ENCODE assay signal across 1 cellular context in the genomic region with DNA sequence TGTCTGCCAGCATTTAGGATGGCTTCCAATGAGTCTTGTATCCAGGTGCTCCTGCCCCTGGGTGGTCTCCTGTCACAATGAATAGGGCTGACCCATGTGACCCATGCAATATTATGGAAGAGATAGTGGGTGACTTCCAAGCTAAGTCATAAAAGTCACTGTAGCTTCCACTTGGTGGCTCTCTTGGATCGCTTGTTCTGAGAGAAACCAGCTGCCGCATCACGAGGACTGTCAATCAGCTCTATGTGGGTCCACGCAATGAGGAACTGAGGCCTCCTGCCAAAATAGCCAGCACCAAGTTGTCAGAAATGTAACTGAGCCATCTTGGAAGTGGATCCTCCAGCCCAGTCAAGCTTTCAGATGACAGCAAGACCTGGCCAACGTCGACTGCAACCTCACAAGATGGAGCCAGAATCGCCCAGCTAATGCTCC.
TF ChIP-seq lines count a peak whose summit lies in the region.

No MANE protein-coding gene starts in this region.

TF ChIP-seq in HepG2, 621 proteins besides CTCF, POLR2A, EP300 and RAD21 (continued from another document and continues in another):
- TF ChIP-seq, protein P1, sequence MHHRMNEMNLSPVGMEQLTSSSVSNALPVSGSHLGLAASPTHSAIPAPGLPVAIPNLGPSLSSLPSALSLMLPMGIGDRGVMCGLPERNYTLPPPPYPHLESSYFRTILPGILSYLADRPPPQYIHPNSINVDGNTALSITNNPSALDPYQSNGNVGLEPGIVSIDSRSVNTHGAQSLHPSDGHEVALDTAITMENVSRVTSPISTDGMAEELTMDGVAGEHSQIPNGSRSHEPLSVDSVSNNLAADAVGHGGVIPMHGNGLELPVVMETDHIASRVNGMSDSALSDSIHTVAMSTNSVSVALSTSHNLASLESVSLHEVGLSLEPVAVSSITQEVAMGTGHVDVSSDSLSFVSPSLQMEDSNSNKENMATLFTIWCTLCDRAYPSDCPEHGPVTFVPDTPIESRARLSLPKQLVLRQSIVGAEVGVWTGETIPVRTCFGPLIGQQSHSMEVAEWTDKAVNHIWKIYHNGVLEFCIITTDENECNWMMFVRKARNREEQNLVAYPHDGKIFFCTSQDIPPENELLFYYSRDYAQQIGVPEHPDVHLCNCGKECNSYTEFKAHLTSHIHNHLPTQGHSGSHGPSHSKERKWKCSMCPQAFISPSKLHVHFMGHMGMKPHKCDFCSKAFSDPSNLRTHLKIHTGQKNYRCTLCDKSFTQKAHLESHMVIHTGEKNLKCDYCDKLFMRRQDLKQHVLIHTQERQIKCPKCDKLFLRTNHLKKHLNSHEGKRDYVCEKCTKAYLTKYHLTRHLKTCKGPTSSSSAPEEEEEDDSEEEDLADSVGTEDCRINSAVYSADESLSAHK (CRISPR knock-in tag; IDR thresholded peaks at IDR 0.05; ENCODE audit: borderline replicate concordance) = peak; percentile 83; the same call in 1 of the 2 replicates
- TF ChIP-seq IKZF5 (CRISPR knock-in tag; IDR thresholded peaks at IDR 0.05) (no peak), SAP130 (CRISPR knock-in tag; IDR thresholded peaks at IDR 0.05; ENCODE audit: low read depth) (peak; percentile 71), ESRRA (CRISPR knock-in tag; IDR thresholded peaks at IDR 0.05; ENCODE audit: low read depth) (no peak), ARID3A (IDR thresholded peaks at IDR 0.05; ENCODE audit: low read depth, low read length) (peak; percentile 58; the same call in 1 of the 2 replicates), ZFP91 (CRISPR knock-in tag; IDR thresholded peaks at IDR 0.05; ENCODE audit: borderline replicate concordance) (peak; percentile 49; the same call in 1 of the 2 replicates), ZFP1 (CRISPR knock-in tag; IDR thresholded peaks at IDR 0.05) (0 out of 2 replicates have a peak, but pooled peaks have one; percentile 33), ZNF3 (CRISPR knock-in tag; IDR thresholded peaks at IDR 0.05) (no peak), HDAC2 (CRISPR knock-in tag; IDR thresholded peaks at IDR 0.05) (peak; percentile 43; the same call in 1 of the 2 replicates), CC2D1A (CRISPR knock-in tag; IDR thresholded peaks at IDR 0.05) (no peak), NONO (IDR thresholded peaks at IDR 0.05) (no peak), NONO (CRISPR knock-in tag; conservative IDR thresholded peaks at IDR 0.05) (no peak), SMC3 (IDR thresholded peaks at IDR 0.05; ENCODE audit: low read length) (peak; percentile 98), DMAP1 (CRISPR knock-in tag; IDR thresholded peaks at IDR 0.05) (no peak; the same call in 1 of the 2 replicates), NKX3-1 (CRISPR knock-in tag; IDR thresholded peaks at IDR 0.05) (no peak), SMYD3 (CRISPR knock-in tag; IDR thresholded peaks at IDR 0.05) (peak; percentile 76; the same call in 1 of the 2 replicates), BHLHE40 (IDR thresholded peaks at IDR 0.05; ENCODE audit: low read length) (0 out of 2 replicates have a peak, but pooled peaks have one; percentile 41), SKIL (CRISPR knock-in tag; IDR thresholded peaks at IDR 0.05; ENCODE audit: borderline replicate concordance) (no peak), FOXK1 (CRISPR knock-in tag; IDR thresholded peaks at IDR 0.05; ENCODE audit: borderline replicate concordance, low read depth) (no peak), YEATS2 (CRISPR knock-in tag; IDR thresholded peaks at IDR 0.05; ENCODE audit: borderline replicate concordance) (peak; percentile 49; the same call in 1 of the 2 replicates), ZNF44 (CRISPR knock-in tag; IDR thresholded peaks at IDR 0.05) (no peak), MED1 (CRISPR knock-in tag; IDR thresholded peaks at IDR 0.05) (peak; percentile 47; the same call in 1 of the 2 replicates), TFAP4 (IDR thresholded peaks at IDR 0.05; ENCODE audit: borderline replicate concordance, low read depth) (peak; percentile 68; the same call in 1 of the 2 replicates)
- TF ChIP-seq, protein P2, sequence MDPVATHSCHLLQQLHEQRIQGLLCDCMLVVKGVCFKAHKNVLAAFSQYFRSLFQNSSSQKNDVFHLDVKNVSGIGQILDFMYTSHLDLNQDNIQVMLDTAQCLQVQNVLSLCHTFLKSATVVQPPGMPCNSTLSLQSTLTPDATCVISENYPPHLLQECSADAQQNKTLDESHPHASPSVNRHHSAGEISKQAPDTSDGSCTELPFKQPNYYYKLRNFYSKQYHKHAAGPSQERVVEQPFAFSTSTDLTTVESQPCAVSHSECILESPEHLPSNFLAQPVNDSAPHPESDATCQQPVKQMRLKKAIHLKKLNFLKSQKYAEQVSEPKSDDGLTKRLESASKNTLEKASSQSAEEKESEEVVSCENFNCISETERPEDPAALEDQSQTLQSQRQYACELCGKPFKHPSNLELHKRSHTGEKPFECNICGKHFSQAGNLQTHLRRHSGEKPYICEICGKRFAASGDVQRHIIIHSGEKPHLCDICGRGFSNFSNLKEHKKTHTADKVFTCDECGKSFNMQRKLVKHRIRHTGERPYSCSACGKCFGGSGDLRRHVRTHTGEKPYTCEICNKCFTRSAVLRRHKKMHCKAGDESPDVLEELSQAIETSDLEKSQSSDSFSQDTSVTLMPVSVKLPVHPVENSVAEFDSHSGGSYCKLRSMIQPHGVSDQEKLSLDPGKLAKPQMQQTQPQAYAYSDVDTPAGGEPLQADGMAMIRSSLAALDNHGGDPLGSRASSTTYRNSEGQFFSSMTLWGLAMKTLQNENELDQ (CRISPR knock-in tag; IDR thresholded peaks at IDR 0.05; ENCODE audit: borderline replicate concordance) = no peak
- TF ChIP-seq, protein P3, sequence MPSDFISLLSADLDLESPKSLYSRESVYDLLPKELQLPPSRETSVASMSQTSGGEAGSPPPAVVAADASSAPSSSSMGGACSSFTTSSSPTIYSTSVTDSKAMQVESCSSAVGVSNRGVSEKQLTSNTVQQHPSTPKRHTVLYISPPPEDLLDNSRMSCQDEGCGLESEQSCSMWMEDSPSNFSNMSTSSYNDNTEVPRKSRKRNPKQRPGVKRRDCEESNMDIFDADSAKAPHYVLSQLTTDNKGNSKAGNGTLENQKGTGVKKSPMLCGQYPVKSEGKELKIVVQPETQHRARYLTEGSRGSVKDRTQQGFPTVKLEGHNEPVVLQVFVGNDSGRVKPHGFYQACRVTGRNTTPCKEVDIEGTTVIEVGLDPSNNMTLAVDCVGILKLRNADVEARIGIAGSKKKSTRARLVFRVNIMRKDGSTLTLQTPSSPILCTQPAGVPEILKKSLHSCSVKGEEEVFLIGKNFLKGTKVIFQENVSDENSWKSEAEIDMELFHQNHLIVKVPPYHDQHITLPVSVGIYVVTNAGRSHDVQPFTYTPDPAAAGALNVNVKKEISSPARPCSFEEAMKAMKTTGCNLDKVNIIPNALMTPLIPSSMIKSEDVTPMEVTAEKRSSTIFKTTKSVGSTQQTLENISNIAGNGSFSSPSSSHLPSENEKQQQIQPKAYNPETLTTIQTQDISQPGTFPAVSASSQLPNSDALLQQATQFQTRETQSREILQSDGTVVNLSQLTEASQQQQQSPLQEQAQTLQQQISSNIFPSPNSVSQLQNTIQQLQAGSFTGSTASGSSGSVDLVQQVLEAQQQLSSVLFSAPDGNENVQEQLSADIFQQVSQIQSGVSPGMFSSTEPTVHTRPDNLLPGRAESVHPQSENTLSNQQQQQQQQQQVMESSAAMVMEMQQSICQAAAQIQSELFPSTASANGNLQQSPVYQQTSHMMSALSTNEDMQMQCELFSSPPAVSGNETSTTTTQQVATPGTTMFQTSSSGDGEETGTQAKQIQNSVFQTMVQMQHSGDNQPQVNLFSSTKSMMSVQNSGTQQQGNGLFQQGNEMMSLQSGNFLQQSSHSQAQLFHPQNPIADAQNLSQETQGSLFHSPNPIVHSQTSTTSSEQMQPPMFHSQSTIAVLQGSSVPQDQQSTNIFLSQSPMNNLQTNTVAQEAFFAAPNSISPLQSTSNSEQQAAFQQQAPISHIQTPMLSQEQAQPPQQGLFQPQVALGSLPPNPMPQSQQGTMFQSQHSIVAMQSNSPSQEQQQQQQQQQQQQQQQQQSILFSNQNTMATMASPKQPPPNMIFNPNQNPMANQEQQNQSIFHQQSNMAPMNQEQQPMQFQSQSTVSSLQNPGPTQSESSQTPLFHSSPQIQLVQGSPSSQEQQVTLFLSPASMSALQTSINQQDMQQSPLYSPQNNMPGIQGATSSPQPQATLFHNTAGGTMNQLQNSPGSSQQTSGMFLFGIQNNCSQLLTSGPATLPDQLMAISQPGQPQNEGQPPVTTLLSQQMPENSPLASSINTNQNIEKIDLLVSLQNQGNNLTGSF (CRISPR knock-in tag; IDR thresholded peaks at IDR 0.05) = 0 out of 2 replicates have a peak, but pooled peaks have one; percentile 73
- TF ChIP-seq, protein P4, sequence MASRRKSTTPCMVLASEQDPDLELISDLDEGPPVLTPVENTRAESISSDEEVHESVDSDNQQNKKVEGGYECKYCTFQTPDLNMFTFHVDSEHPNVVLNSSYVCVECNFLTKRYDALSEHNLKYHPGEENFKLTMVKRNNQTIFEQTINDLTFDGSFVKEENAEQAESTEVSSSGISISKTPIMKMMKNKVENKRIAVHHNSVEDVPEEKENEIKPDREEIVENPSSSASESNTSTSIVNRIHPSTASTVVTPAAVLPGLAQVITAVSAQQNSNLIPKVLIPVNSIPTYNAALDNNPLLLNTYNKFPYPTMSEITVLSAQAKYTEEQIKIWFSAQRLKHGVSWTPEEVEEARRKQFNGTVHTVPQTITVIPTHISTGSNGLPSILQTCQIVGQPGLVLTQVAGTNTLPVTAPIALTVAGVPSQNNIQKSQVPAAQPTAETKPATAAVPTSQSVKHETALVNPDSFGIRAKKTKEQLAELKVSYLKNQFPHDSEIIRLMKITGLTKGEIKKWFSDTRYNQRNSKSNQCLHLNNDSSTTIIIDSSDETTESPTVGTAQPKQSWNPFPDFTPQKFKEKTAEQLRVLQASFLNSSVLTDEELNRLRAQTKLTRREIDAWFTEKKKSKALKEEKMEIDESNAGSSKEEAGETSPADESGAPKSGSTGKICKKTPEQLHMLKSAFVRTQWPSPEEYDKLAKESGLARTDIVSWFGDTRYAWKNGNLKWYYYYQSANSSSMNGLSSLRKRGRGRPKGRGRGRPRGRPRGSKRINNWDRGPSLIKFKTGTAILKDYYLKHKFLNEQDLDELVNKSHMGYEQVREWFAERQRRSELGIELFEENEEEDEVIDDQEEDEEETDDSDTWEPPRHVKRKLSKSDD (CRISPR knock-in tag; IDR thresholded peaks at IDR 0.05; ENCODE audit: low read depth) = 0 out of 2 replicates have a peak, but pooled peaks have one; percentile 28
- TF ChIP-seq, protein P5, sequence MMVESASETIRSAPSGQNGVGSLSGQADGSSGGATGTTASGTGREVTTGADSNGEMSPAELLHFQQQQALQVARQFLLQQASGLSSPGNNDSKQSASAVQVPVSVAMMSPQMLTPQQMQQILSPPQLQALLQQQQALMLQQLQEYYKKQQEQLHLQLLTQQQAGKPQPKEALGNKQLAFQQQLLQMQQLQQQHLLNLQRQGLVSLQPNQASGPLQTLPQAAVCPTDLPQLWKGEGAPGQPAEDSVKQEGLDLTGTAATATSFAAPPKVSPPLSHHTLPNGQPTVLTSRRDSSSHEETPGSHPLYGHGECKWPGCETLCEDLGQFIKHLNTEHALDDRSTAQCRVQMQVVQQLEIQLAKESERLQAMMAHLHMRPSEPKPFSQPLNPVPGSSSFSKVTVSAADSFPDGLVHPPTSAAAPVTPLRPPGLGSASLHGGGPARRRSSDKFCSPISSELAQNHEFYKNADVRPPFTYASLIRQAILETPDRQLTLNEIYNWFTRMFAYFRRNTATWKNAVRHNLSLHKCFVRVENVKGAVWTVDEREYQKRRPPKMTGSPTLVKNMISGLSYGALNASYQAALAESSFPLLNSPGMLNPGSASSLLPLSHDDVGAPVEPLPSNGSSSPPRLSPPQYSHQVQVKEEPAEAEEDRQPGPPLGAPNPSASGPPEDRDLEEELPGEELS (CRISPR knock-in tag; IDR thresholded peaks at IDR 0.05) = no peak
